Comparison of ENCODE assay signal across 24 cellular contexts in the genomic region with DNA sequence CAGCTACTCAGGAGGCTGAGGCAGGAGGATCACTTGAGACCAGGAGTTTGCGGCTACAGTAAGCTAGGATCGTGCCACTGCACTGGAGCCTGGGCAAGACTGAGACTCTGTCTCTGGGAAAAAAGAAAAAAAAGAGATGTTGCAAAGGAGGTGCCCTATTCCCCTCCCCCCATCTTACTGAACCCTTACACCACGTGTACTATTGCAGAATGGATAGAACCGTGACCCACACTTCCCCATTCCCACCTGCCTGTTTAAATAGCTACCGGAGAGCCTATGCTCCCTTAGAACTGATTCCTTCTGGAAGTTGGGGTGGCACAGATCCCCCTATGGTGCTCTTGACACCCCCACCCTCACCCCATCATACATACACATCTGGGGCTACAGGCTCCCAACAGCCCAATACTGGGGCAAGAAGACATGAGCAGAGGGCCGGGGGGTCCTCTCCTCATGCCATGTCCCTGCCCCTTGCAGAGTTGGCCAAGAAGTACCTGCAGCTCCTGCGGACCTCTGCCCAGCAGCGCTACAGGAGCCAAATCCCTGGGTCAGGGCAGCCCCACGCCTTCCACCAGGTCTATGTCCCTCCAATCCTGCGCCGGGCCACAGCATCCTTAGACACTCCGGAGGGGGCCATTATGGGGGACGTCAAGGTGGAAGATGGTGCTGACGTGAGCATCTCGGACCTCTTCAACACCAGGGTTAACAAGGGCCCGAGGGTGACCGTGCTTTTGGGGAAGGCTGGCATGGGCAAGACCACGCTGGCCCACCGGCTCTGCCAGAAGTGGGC.
DNase-seq lines count a peak whose midpoint lies in the region; ATAC-seq and TF ChIP-seq lines count a peak whose summit lies in the region.
"Had no signal": no experiment of that assay in that cellular context is flagged by ENCODE, and none has a peak within 500 bp of the region (broad histone marks: within the 10 kb centered on the region; RNA-seq: fewer than 3 reads in every experiment).

No MANE protein-coding gene starts in this region.

- H3K4me1 Mint-ChIP-seq in activated naive CD4-positive, alpha-beta T cell treated with anti-CD3 and anti-CD28 coated beads, Interleukin-2, amount 10 ng/mL, durations not matched to agents 7 days and 5 days = peaks cover 87% of the 10 kb centered on the region
- peaks cover 52% of the 10 kb centered on the region for H3K4me1 Mint-ChIP-seq in dendritic cell treated with granulocyte-macrophage colony-stimulating factor and Interleukin-4, amounts not matched to agents 40 ng/mL and 50 ng/mL, for 4 days (ENCODE audit: low read depth)
- H3K4me1 Mint-ChIP-seq in stimulated activated naive B cell treated with anti-CD40 and anti-IgM and Interleukin-4, amounts not matched to agents 10 μg/mL and 1 μg/mL and 100 μg/mL, for 72 hours = peaks cover 40 to 55% of the 10 kb centered on the region in 2 donors

- peak overlapping the region; percentile 82 for H3K27ac Mint-ChIP-seq in activated naive CD4-positive, alpha-beta T cell treated with anti-CD3 and anti-CD28 coated beads, Interleukin-2, amount 10 ng/mL, durations not matched to agents 7 days and 5 days
- peak overlapping the region; percentile 43 for H3K27ac Mint-ChIP-seq in dendritic cell treated with granulocyte-macrophage colony-stimulating factor and Interleukin-4, amounts not matched to agents 40 ng/mL and 50 ng/mL, for 4 days
- H3K27ac Mint-ChIP-seq in stimulated activated naive B cell treated with anti-CD40 and anti-IgM and Interleukin-4, amounts not matched to agents 10 μg/mL and 1 μg/mL and 100 μg/mL, for 72 hours = peak overlapping the region; percentile 73

- no peaks in the 10 kb centered on the region for H3K27me3 Mint-ChIP-seq in activated naive CD4-positive, alpha-beta T cell treated with anti-CD3 and anti-CD28 coated beads, Interleukin-2, amount 10 ng/mL, durations not matched to agents 7 days and 5 days
- no peaks in the 10 kb centered on the region for H3K27me3 Mint-ChIP-seq in dendritic cell treated with granulocyte-macrophage colony-stimulating factor and Interleukin-4, amounts not matched to agents 40 ng/mL and 50 ng/mL, for 4 days
- H3K27me3 Mint-ChIP-seq in stimulated activated naive B cell treated with anti-CD40 and anti-IgM and Interleukin-4, amounts not matched to agents 10 μg/mL and 1 μg/mL and 100 μg/mL, for 72 hours = no peaks in the 10 kb centered on the region

- H3K36me3 Mint-ChIP-seq in activated naive CD4-positive, alpha-beta T cell treated with anti-CD3 and anti-CD28 coated beads, Interleukin-2, amount 10 ng/mL, durations not matched to agents 7 days and 5 days = peaks cover 95% of the 10 kb centered on the region
- peaks cover 43% of the 10 kb centered on the region for H3K36me3 Mint-ChIP-seq in dendritic cell treated with granulocyte-macrophage colony-stimulating factor and Interleukin-4, amounts not matched to agents 40 ng/mL and 50 ng/mL, for 4 days (ENCODE audit: low read depth)
- H3K36me3 Mint-ChIP-seq in stimulated activated naive B cell treated with anti-CD40 and anti-IgM and Interleukin-4, amounts not matched to agents 10 μg/mL and 1 μg/mL and 100 μg/mL, for 72 hours = peaks cover 89 to 94% of the 10 kb centered on the region in 2 donors

- H3K4me1 ChIP-seq in tibial artery = peaks cover 0 to 3% (median 0%) of the 10 kb centered on the region in 4 donors
- H3K4me1 ChIP-seq: left ventricle myocardium inferior, right atrium auricular region had no signal

- no peak for TF ChIP-seq CTCF in tibial artery (IDR thresholded peaks at IDR 0.05)

- ATAC-seq in stimulated activated naive B cell treated with anti-CD40 and anti-IgM and Interleukin-4, amounts not matched to agents 10 μg/mL and 1 μg/mL and 100 μg/mL, for 72 hours (replicated peaks) = no peak

- intact Hi-C loops in dendritic cell treated with granulocyte-macrophage colony-stimulating factor and Interleukin-4, amounts not matched to agents 40 ng/mL and 50 ng/mL, for 4 days (cut with micrococcal nuclease) = no loop called here
- intact Hi-C loops in tibial artery (cut with DNase I; ENCODE audit: low total_unique reads) = no loop called here

- peak; percentile 18 for DNase-seq in activated naive CD4-positive, alpha-beta T cell treated with anti-CD3 and anti-CD28 coated beads, Interleukin-2, amount 10 ng/mL, durations not matched to agents 7 days and 5 days
- DNase-seq in activated naive CD4-positive, alpha-beta T cell treated with Interleukin-2 at 50 U/mL for 16 hours = no peak
- peak; percentile 19 for DNase-seq in NOMO-1 treated with DMSO at 0.1 percent for 48 hours (lab: John Stamatoyannopoulos, UW; ENCODE audit: unreplicated experiment)
- DNase-seq in stimulated activated naive B cell treated with anti-CD40 and anti-IgM and Interleukin-4, amounts not matched to agents 10 μg/mL and 1 μg/mL and 100 μg/mL, for 72 hours = no peak
- DNase-seq in tibial artery = no peak
- DNase-seq in NCI-H1436 (lab: John Stamatoyannopoulos, UW) = no peak
- no peak for DNase-seq in DMS153 treated with DMSO at 0.1 percent for 48 hours (lab: John Stamatoyannopoulos, UW; ENCODE audit: unreplicated experiment)
- DNase-seq: amygdala; C1 segment of cervical spinal cord; DMS153; foreskin fibroblast; GDM1; IMR-90; left ventricle myocardium inferior; NCI-H226; NCI-H82; SK-N-SH; stimulated activated CD8-positive, alpha-beta memory T cell treated with anti-CD3 and anti-CD28 coated beads, Interleukin-4, amount 100 ng/mL, for 48 hours; T1000 had no signal

- no peak overlapping the region for H3K4me3 ChIP-seq in tibial artery
- H3K4me3 ChIP-seq: cardiac muscle cell, left ventricle myocardium inferior, right atrium auricular region, suprapubic skin had no signal

- CTCF ChIA-PET in activated naive CD4-positive, alpha-beta T cell treated with anti-CD3 and anti-CD28 coated beads, Interleukin-2, amount 10 ng/mL, durations not matched to agents 7 days and 5 days (lab: Charles Lee) = no interaction called here

- peaks cover 23 to 51% (median 36%) of the 10 kb centered on the region in 3 donors for H3K36me3 ChIP-seq in tibial artery
- H3K36me3 ChIP-seq: cardiac muscle cell had no signal

- no peaks in the 10 kb centered on the region for H3K9me3 Mint-ChIP-seq in activated naive CD4-positive, alpha-beta T cell treated with anti-CD3 and anti-CD28 coated beads, Interleukin-2, amount 10 ng/mL, durations not matched to agents 7 days and 5 days
- H3K9me3 Mint-ChIP-seq in dendritic cell treated with granulocyte-macrophage colony-stimulating factor and Interleukin-4, amounts not matched to agents 40 ng/mL and 50 ng/mL, for 4 days = no peaks in the 10 kb centered on the region
- peaks cover under 1 to 2% of the 10 kb centered on the region in 2 donors for H3K9me3 Mint-ChIP-seq in stimulated activated naive B cell treated with anti-CD40 and anti-IgM and Interleukin-4, amounts not matched to agents 10 μg/mL and 1 μg/mL and 100 μg/mL, for 72 hours

- H3K27me3 ChIP-seq in tibial artery = no peaks in the 10 kb centered on the region
- H3K27me3 ChIP-seq: cardiac muscle cell, right atrium auricular region, suprapubic skin had no signal

- H3K9me3 ChIP-seq in tibial artery = no peaks in the 10 kb centered on the region
- H3K9me3 ChIP-seq: left ventricle myocardium inferior, right atrium auricular region, SK-N-SH, suprapubic skin had no signal

- no peak overlapping the region for H3K27ac ChIP-seq in tibial artery
- H3K27ac ChIP-seq: cardiac muscle cell, epithelial cell of prostate, left ventricle myocardium inferior, right atrium auricular region, suprapubic skin had no signal

- H3K4me3 Mint-ChIP-seq in activated naive CD4-positive, alpha-beta T cell treated with anti-CD3 and anti-CD28 coated beads, Interleukin-2, amount 10 ng/mL, durations not matched to agents 7 days and 5 days = no peak overlapping the region
- no peak overlapping the region for H3K4me3 Mint-ChIP-seq in dendritic cell treated with granulocyte-macrophage colony-stimulating factor and Interleukin-4, amounts not matched to agents 40 ng/mL and 50 ng/mL, for 4 days
- no peak overlapping the region for H3K4me3 Mint-ChIP-seq in stimulated activated naive B cell treated with anti-CD40 and anti-IgM and Interleukin-4, amounts not matched to agents 10 μg/mL and 1 μg/mL and 100 μg/mL, for 72 hours

Comparison
In these comparisons a context has a peak if more than half of its experiments do, and no peak if none do; other contexts are left out.
1. DNase-seq: peak in activated naive CD4-positive, alpha-beta T cell treated with anti-CD3 and anti-CD28 coated beads, Interleukin-2, amount 10 ng/mL, durations not matched to agents 7 days and 5 days (single experiment) and NOMO-1 treated with DMSO at 0.1 percent for 48 hours (single experiment); none in activated naive CD4-positive, alpha-beta T cell treated with Interleukin-2 at 50 U/mL for 16 hours (single experiment), stimulated activated naive B cell treated with anti-CD40 and anti-IgM and Interleukin-4, amounts not matched to agents 10 μg/mL and 1 μg/mL and 100 μg/mL, for 72 hours (single experiment), tibial artery (0 of 2), NCI-H1436 (single experiment) and DMS153 treated with DMSO at 0.1 percent for 48 hours (single experiment).
2. Peak in every context shown above with its lines, with median percentiles within 50 percentile points of each other: H3K27ac Mint-ChIP-seq.